32 cellular contexts compared by ENCODE assay signal in the genomic region with DNA sequence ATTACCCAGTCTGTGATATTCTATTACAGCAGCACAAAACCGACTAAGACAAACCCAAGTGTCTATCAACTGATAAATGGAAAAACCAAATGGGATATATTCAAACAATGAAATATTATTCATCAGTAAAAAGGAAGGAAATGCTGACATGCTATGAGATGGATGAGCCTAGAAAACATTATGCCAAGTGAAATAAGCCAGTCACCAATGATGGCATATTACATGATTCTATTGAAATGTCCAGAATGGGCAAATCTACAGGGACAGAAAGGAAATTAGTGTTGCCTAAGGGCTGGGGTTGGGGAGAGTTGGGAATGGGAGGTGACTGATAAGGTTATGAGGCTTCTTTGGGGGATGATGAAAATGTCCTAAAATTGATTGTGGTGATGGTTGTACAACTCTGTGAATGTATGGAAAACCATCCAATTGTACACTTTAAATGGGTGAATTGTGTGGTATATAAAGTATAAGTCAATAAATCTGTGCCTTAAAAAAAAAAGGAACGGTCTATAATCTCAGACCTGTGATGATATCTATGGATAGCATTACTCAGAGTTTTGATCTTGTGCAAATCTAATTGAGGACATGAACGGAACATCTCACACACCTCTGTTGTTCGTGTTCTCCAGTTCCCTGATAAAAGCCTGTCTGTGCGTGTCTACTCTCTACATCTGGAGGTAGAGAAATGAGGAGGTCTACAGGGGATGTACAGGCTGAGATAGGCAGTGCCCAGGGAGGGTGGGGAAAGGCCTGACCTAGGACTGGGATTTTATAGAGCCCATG. TPM values are rescaled to one million over a fixed set of nuclear protein-coding genes. Genes with fewer than 3 reads are reported as not detected.
DNase-seq lines count a peak whose midpoint lies in the region; ATAC-seq, FAIRE-seq and TF ChIP-seq lines count a peak whose summit lies in the region.
"Had no signal": no experiment of that assay in that cellular context is flagged by ENCODE, and none has a peak within 500 bp of the region (broad histone marks: within the 10 kb centered on the region; RNA-seq: fewer than 3 reads in every experiment).

No MANE protein-coding gene starts in this region.

- H3K27ac ChIP-seq in AG04450 (ENCODE audit: low read depth, low read length) (peak overlapping the region; percentile 71), endothelial cell of umbilical vein (ENCODE audit: insufficient read depth, low read depth, low read length) (peak overlapping the region; percentile 92), lower lobe of right lung (no peak overlapping the region)
- H3K27ac ChIP-seq: neutrophil, PC-9, prostate gland, stomach, tibial artery, VCaP had no signal

- no peak overlapping the region for H3K9ac ChIP-seq in endothelial cell of umbilical vein (replicated peaks; ENCODE audit: extremely low read depth, insufficient read depth, low read length)

- H3K36me3 Mint-ChIP-seq in HFFc6 (ENCODE audit: low read depth) (peaks cover 23% of the 10 kb centered on the region), mesothelial cell of epicardium (peaks cover 38% of the 10 kb centered on the region)
- no peaks in the 10 kb centered on the region for H3K36me3 Mint-ChIP-seq in activated T-helper 1 cell treated with anti-CD3 and anti-CD28 coated beads, Interleukin-12 subunit alpha, Interleukin-12 subunit beta, Interleukin-2, Interleukin-4 antibody, amounts not matched to agents 30 ng/mL and 10 ng/mL and 1 ng/mL, durations not matched to agents 14 hours and 24 hours and 36 hours (ENCODE audit: low read depth)
- H3K36me3 Mint-ChIP-seq in stimulated activated naive B cell treated with anti-CD40 and anti-IgM and Interleukin-4, amounts not matched to agents 10 μg/mL and 1 μg/mL and 100 μg/mL, for 72 hours: no peaks in the 10 kb centered on the region

- no TSS peak for BruUV-seq in endothelial cell of umbilical vein (replicated peaks; lab: Mats Ljungman, UMichigan)

- H3K79me2 ChIP-seq in endothelial cell of umbilical vein (ENCODE audit: control insufficient read depth, insufficient read depth, low read length): no peaks in the 10 kb centered on the region

- H3K4me1 ChIP-seq in endothelial cell of umbilical vein (ENCODE audit: control insufficient read depth, extremely low read depth, insufficient read depth, low read length) (peaks cover 27% of the 10 kb centered on the region), lower lobe of right lung (no peaks in the 10 kb centered on the region)
- H3K4me1 ChIP-seq: prostate gland had no signal

- POLR2A ChIA-PET in AG04450 (lab: Yijun Ruan, JAX) (no interaction called here), endothelial cell of umbilical vein (lab: Charles Lee) (no interaction called here)

- no peaks in the 10 kb centered on the region for H4K20me1 ChIP-seq in endothelial cell of umbilical vein (replicated peaks; ENCODE audit: control insufficient read depth, extremely low read depth, insufficient read depth, low read length)

- H3K27ac Mint-ChIP-seq in HFFc6 (peak overlapping the region; percentile 22), mesothelial cell of epicardium (peak overlapping the region; percentile 32)
- H3K27ac Mint-ChIP-seq in activated T-helper 1 cell treated with anti-CD3 and anti-CD28 coated beads, Interleukin-12 subunit alpha, Interleukin-12 subunit beta, Interleukin-2, Interleukin-4 antibody, amounts not matched to agents 30 ng/mL and 10 ng/mL and 1 ng/mL, durations not matched to agents 14 hours and 24 hours and 36 hours: no peak overlapping the region
- H3K27ac Mint-ChIP-seq in stimulated activated naive B cell treated with anti-CD40 and anti-IgM and Interleukin-4, amounts not matched to agents 10 μg/mL and 1 μg/mL and 100 μg/mL, for 72 hours: no peak overlapping the region

- H3K27me3 ChIP-seq in AG04450 (ENCODE audit: control insufficient read depth, insufficient read depth, low read length): no peaks in the 10 kb centered on the region
- peaks cover 0 to 2% of the 10 kb centered on the region in 2 experiments for H3K27me3 ChIP-seq in endothelial cell of umbilical vein (ENCODE audit: control insufficient read depth in 2 of 2, insufficient read depth in 2 of 2, low read length in 2 of 2)
- H3K27me3 ChIP-seq in lower lobe of right lung (ENCODE audit: low read depth): no peaks in the 10 kb centered on the region
- H3K27me3 ChIP-seq: gastroesophageal sphincter, neutrophil, stomach, tibial artery had no signal

- H3K9me1 ChIP-seq in endothelial cell of umbilical vein (replicated peaks; ENCODE audit: control insufficient read depth, extremely low read depth, insufficient read depth, low read length): no peaks in the 10 kb centered on the region

- H3K4me1 Mint-ChIP-seq in HFFc6 (ENCODE audit: low read depth) (peaks cover 53% of the 10 kb centered on the region), mesothelial cell of epicardium (peaks cover 27% of the 10 kb centered on the region)
- H3K4me1 Mint-ChIP-seq in activated T-helper 1 cell treated with anti-CD3 and anti-CD28 coated beads, Interleukin-12 subunit alpha, Interleukin-12 subunit beta, Interleukin-2, Interleukin-4 antibody, amounts not matched to agents 30 ng/mL and 10 ng/mL and 1 ng/mL, durations not matched to agents 14 hours and 24 hours and 36 hours (ENCODE audit: low read depth): no peaks in the 10 kb centered on the region
- no peaks in the 10 kb centered on the region for H3K4me1 Mint-ChIP-seq in stimulated activated naive B cell treated with anti-CD40 and anti-IgM and Interleukin-4, amounts not matched to agents 10 μg/mL and 1 μg/mL and 100 μg/mL, for 72 hours

- intact Hi-C loops in endothelial cell of umbilical vein (cut with micrococcal nuclease) (loop anchor here (2.0 kb wide), 1 partner anchor 176 kb away; no protein-coding TSS in a partner anchor), lower lobe of right lung (cut with DNase I) (no loop called here)
- intact Hi-C loops in activated T-helper 1 cell treated with anti-CD3 and anti-CD28 coated beads, Interleukin-12 subunit alpha, Interleukin-12 subunit beta, Interleukin-2, Interleukin-4 antibody, amounts not matched to agents 30 ng/mL and 10 ng/mL and 1 ng/mL, durations not matched to agents 14 hours and 24 hours and 36 hours (cut with micrococcal nuclease): no loop called here

- TF ChIP-seq CTCF in AG04450 (IDR thresholded peaks at IDR 0.05; ENCODE audit: low read depth, low read length) (no peak), HFFc6 (IDR thresholded peaks at IDR 0.05) (no peak), endothelial cell of umbilical vein (IDR thresholded peaks at IDR 0.05; ENCODE audit: extremely low read depth in 1 of 2, insufficient read depth in 1 of 2, low read depth in 1 of 2, low read length in 2 of 2) (no peak), mesothelial cell of epicardium (IDR thresholded peaks at IDR 0.05; ENCODE audit: unreplicated experiment) (no peak), lower lobe of right lung (IDR thresholded peaks at IDR 0.05) (no peak)

- dilution Hi-C loops in endothelial cell of umbilical vein (cut with MboI; ENCODE audit: extremely low pct_ligation_motif_present, low sequenced_read_pairs): no loop called here

- H3K4me3 Mint-ChIP-seq in HFFc6 (no peak overlapping the region), mesothelial cell of epicardium (no peak overlapping the region)
- H3K4me3 Mint-ChIP-seq in activated T-helper 1 cell treated with anti-CD3 and anti-CD28 coated beads, Interleukin-12 subunit alpha, Interleukin-12 subunit beta, Interleukin-2, Interleukin-4 antibody, amounts not matched to agents 30 ng/mL and 10 ng/mL and 1 ng/mL, durations not matched to agents 14 hours and 24 hours and 36 hours: no peak overlapping the region
- no peak overlapping the region for H3K4me3 Mint-ChIP-seq in stimulated activated naive B cell treated with anti-CD40 and anti-IgM and Interleukin-4, amounts not matched to agents 10 μg/mL and 1 μg/mL and 100 μg/mL, for 72 hours

- no peak for TF ChIP-seq POLR2A in endothelial cell of umbilical vein (IDR thresholded peaks at IDR 0.05; ENCODE audit: low read depth, low read length)

- DNase-seq in AG04450 (ENCODE audit: low read depth, low spot score): no peak
- DNase-seq in HFFc6: no peak
- DNase-seq in endothelial cell of umbilical vein (ENCODE audit: low read depth, low spot score): peak; percentile 18
- no peak for DNase-seq in mesothelial cell of epicardium (ENCODE audit: low spot score in 2 of 2, unreplicated experiment in 2 of 2)
- DNase-seq in activated T-helper 1 cell treated with anti-CD3 and anti-CD28 coated beads, Interleukin-12 subunit alpha, Interleukin-12 subunit beta, Interleukin-2, Interleukin-4 antibody, amounts not matched to agents 30 ng/mL and 10 ng/mL and 1 ng/mL, durations not matched to agents 14 hours and 24 hours and 36 hours (ENCODE audit: low spot score): no peak
- no peak for DNase-seq in stimulated activated naive B cell treated with anti-CD40 and anti-IgM and Interleukin-4, amounts not matched to agents 10 μg/mL and 1 μg/mL and 100 μg/mL, for 72 hours
- DNase-seq in lower lobe of right lung: no peak
- DNase-seq: activated CD4-positive, alpha-beta T cell treated with anti-CD3 and anti-CD28 coated beads for 4 hours; activated CD8-positive, alpha-beta memory T cell treated with anti-CD3 and anti-CD28 coated beads for 24 hours; activated gamma-delta T cell treated with Interleukin-2 at 50 U/mL for 16 hours; activated T-cell treated with anti-CD3 and anti-CD28 coated beads, Interleukin-2, amount 50 U/mL, for 1 hour; DMS53; effector memory CD4-positive, alpha-beta T cell; KBM-7; NCI-H1105 treated with DMSO at 0.1 percent for 48 hours; NCI-H2029; NCI-H526 treated with DMSO at 0.1 percent for 48 hours; PC-9; Right ventricle myocardium superior; stomach; SW 1271; T-helper 9 cell; tibial artery had no signal

- no peaks in the 10 kb centered on the region for H3K9me3 ChIP-seq in AG04450 (ENCODE audit: control insufficient read depth, insufficient read depth, low read length)
- no peaks in the 10 kb centered on the region for H3K9me3 ChIP-seq in endothelial cell of umbilical vein (replicated peaks; ENCODE audit: control insufficient read depth, insufficient read depth, low read length)
- H3K9me3 ChIP-seq in lower lobe of right lung: no peaks in the 10 kb centered on the region
- H3K9me3 ChIP-seq: gastroesophageal sphincter, HAP-1, neutrophil, prostate gland, stomach, tibial artery had no signal

- peaks cover 4% of the 10 kb centered on the region; the same call in 1 of the 2 replicates for H3K9me3 Mint-ChIP-seq in HFFc6
- H3K9me3 Mint-ChIP-seq in mesothelial cell of epicardium: peaks cover 13% of the 10 kb centered on the region
- H3K9me3 Mint-ChIP-seq in activated T-helper 1 cell treated with anti-CD3 and anti-CD28 coated beads, Interleukin-12 subunit alpha, Interleukin-12 subunit beta, Interleukin-2, Interleukin-4 antibody, amounts not matched to agents 30 ng/mL and 10 ng/mL and 1 ng/mL, durations not matched to agents 14 hours and 24 hours and 36 hours: no peaks in the 10 kb centered on the region
- H3K9me3 Mint-ChIP-seq in stimulated activated naive B cell treated with anti-CD40 and anti-IgM and Interleukin-4, amounts not matched to agents 10 μg/mL and 1 μg/mL and 100 μg/mL, for 72 hours: no peaks in the 10 kb centered on the region

- CTCF ChIA-PET in AG04450 (lab: Charles Lee) (no interaction called here), endothelial cell of umbilical vein (lab: Charles Lee) (no interaction called here)

- H3K36me3 ChIP-seq in endothelial cell of umbilical vein (ENCODE audit: control insufficient read depth in 2 of 2, extremely low read depth in 1 of 2, insufficient read depth in 2 of 2, low read length in 2 of 2) (no peaks in the 10 kb centered on the region), lower lobe of right lung (no peaks in the 10 kb centered on the region)
- H3K36me3 ChIP-seq: HAP-1, neutrophil, prostate gland, tibial artery had no signal

- no peak for FAIRE-seq in endothelial cell of umbilical vein (lab: Jason Lieb, UNC)
- FAIRE-seq: G401.6 had no signal

- no peaks in the 10 kb centered on the region; the same call in none of the 2 replicates for H3K27me3 Mint-ChIP-seq in HFFc6 (ENCODE audit: insufficient read depth)
- no peaks in the 10 kb centered on the region for H3K27me3 Mint-ChIP-seq in mesothelial cell of epicardium (ENCODE audit: low read depth)
- no peaks in the 10 kb centered on the region for H3K27me3 Mint-ChIP-seq in activated T-helper 1 cell treated with anti-CD3 and anti-CD28 coated beads, Interleukin-12 subunit alpha, Interleukin-12 subunit beta, Interleukin-2, Interleukin-4 antibody, amounts not matched to agents 30 ng/mL and 10 ng/mL and 1 ng/mL, durations not matched to agents 14 hours and 24 hours and 36 hours (ENCODE audit: insufficient read depth)
- H3K27me3 Mint-ChIP-seq in stimulated activated naive B cell treated with anti-CD40 and anti-IgM and Interleukin-4, amounts not matched to agents 10 μg/mL and 1 μg/mL and 100 μg/mL, for 72 hours: peaks cover 4 to 10% of the 10 kb centered on the region in 2 donors

- H3K4me2 ChIP-seq in endothelial cell of umbilical vein (ENCODE audit: insufficient read depth, low read length): no peak overlapping the region
- H3K4me2 ChIP-seq: PC-9 had no signal

- H3K4me3 ChIP-seq in AG04450 (ENCODE audit: low read depth, low read length) (no peak overlapping the region), endothelial cell of umbilical vein (replicated peaks in 1 of 3; ENCODE audit: insufficient read depth in 1 of 3, low read depth in 1 of 3, low read length in 3 of 3) (no peak overlapping the region), lower lobe of right lung (no peak overlapping the region)
- H3K4me3 ChIP-seq: gastroesophageal sphincter, HAP-1, lung, PC-9, prostate gland, stomach, tibial artery had no signal

- no peak overlapping the region for H2AFZ ChIP-seq in endothelial cell of umbilical vein (ENCODE audit: low read depth, low read length)
- H2AFZ ChIP-seq: PC-9 had no signal

- ATAC-seq in HG02610 (IDR thresholded peaks at IDR 0.05; ENCODE audit: unreplicated experiment) (no peak), lower lobe of right lung (no peak)
- no peak for ATAC-seq in stimulated activated naive B cell treated with anti-CD40 and anti-IgM and Interleukin-4, amounts not matched to agents 10 μg/mL and 1 μg/mL and 100 μg/mL, for 72 hours (replicated peaks)
- ATAC-seq: gastroesophageal sphincter had no signal

RNA-seq across cellular contexts. Expression of a gene that starts 49.1 kb away (rescaled TPM):
- polyA plus RNA-seq in AG04450 (2011; rRNA removed): 151 and 183 TPM in 2 replicates
- polyA minus RNA-seq in AG04450 (2011; rRNA and poly(A)+ RNA removed): 167 and 177 TPM in 2 replicates
- total RNA-seq in HFFc6 (2021; fragmentation: NEBNext Ultra II Directional; extraction: Animal tissue kit (Norgen Biotek cat#: 25700)): 10 to 100 TPM in 1 of 6 experiments, 1 to 10 TPM in 5; 5.9 to 10.1 (median 8.7) TPM
- 0.29 and 0.65 TPM in 2 replicates for total RNA-seq in endothelial cell of umbilical vein
- 0.19 and 0.23 TPM in 2 replicates for polyA plus RNA-seq in endothelial cell of umbilical vein
- 0.18 and 0.28 TPM in 2 replicates for polyA plus RNA-seq in endothelial cell of umbilical vein (2011; cell fraction: cytosol; rRNA removed)
- 0.28 and 0.42 TPM in 2 replicates for polyA plus RNA-seq in endothelial cell of umbilical vein (2011; cell fraction: nucleus; rRNA removed)
- polyA plus RNA-seq in endothelial cell of umbilical vein (2012): 0.36 and 0.38 TPM in 2 replicates
- 0.46 and 0.49 TPM in 2 replicates for polyA minus RNA-seq in endothelial cell of umbilical vein
- not detected for polyA minus RNA-seq in endothelial cell of umbilical vein (2011; cell fraction: cytosol; rRNA and poly(A)+ RNA removed)
- polyA minus RNA-seq in endothelial cell of umbilical vein (2011; cell fraction: nucleus; rRNA and poly(A)+ RNA removed): 0.14 and 0.67 TPM in 2 replicates
- 38.3 to 43.5 TPM (median 40.3 TPM) in 3 replicates for total RNA-seq in mesothelial cell of epicardium
- total RNA-seq in activated T-helper 1 cell treated with anti-CD3 and anti-CD28 coated beads, Interleukin-12 subunit alpha, Interleukin-12 subunit beta, Interleukin-2, Interleukin-4 antibody, amounts not matched to agents 30 ng/mL and 10 ng/mL and 1 ng/mL, durations not matched to agents 14 hours and 24 hours and 36 hours: not detected in 2 replicates
- 21.1 TPM for total RNA-seq in lower lobe of right lung
- total RNA-seq: MCF 10A had no signal

Comparison
In these comparisons a context has a peak if more than half of its experiments do, and no peak if none do; other contexts are left out.
1. H3K27ac Mint-ChIP-seq: peak in HFFc6 (single experiment) and mesothelial cell of epicardium (single experiment); none in activated T-helper 1 cell treated with anti-CD3 and anti-CD28 coated beads, Interleukin-12 subunit alpha, Interleukin-12 subunit beta, Interleukin-2, Interleukin-4 antibody, amounts not matched to agents 30 ng/mL and 10 ng/mL and 1 ng/mL, durations not matched to agents 14 hours and 24 hours and 36 hours (single experiment) and stimulated activated naive B cell treated with anti-CD40 and anti-IgM and Interleukin-4, amounts not matched to agents 10 μg/mL and 1 μg/mL and 100 μg/mL, for 72 hours (single experiment).